26 cellular contexts compared by ENCODE assay signal in genomic region chr7:141421306-141421705, GRCh38.
"Had no signal": no experiment of that assay in that cellular context is flagged by ENCODE, and none has a peak within 500 bp of the region (broad histone marks: within the 10 kb centered on the region; RNA-seq: fewer than 3 reads in every experiment).

No MANE protein-coding gene starts in this region.

- H3K27ac Mint-ChIP-seq: dendritic cell treated with granulocyte-macrophage colony-stimulating factor and Interleukin-4, amounts not matched to agents 40 ng/mL and 50 ng/mL, for 4 days; endodermal cell; nephron progenitor cell had no signal

- DNase-seq: effector CD8-positive, alpha-beta T cell; endodermal cell; foreskin fibroblast; gastrocnemius medialis; heart left ventricle; islet precursor cell; left ventricle myocardium superior; lower lobe of right lung; naive thymus-derived CD8-positive, alpha-beta T cell; nephron progenitor cell; nucleus accumbens; stimulated activated CD4-positive, alpha-beta T cell treated with anti-CD3 and anti-CD28 coated beads, Interleukin-12 subunit alpha, Interleukin-12 subunit beta, amount 100 ng/mL, for 4 hours; stimulated activated CD4-positive, alpha-beta T cell treated with anti-CD3 and anti-CD28 coated beads, Interleukin-1b, Interleukin-23, amount 100 ng/mL, for 48 hours; stimulated activated CD4-positive, alpha-beta T cell treated with anti-CD3 and anti-CD28 coated beads, Interleukin-4, amount 100 ng/mL, for 1 hour; stimulated activated CD8-positive, alpha-beta memory T cell treated with anti-CD3 and anti-CD28 coated beads, Interleukin-4, amount 100 ng/mL, for 48 hours; stimulated activated naive CD4-positive, alpha-beta T cell treated with Interleukin-2 at 50 U/mL for 16 hours; stomach; thyroid gland; trophoblast cell had no signal

- H3K4me1 Mint-ChIP-seq: endodermal cell; naive thymus-derived CD8-positive, alpha-beta T cell had no signal

- H3K4me3 Mint-ChIP-seq: dendritic cell treated with granulocyte-macrophage colony-stimulating factor and Interleukin-4, amounts not matched to agents 40 ng/mL and 50 ng/mL, for 4 days; endodermal cell; naive thymus-derived CD8-positive, alpha-beta T cell; nephron progenitor cell had no signal

- H3K27ac ChIP-seq: epithelial cell of prostate, gastrocnemius medialis, heart left ventricle, hepatocyte, lower lobe of right lung, right atrium auricular region, stomach, thyroid gland, vagina had no signal

- ATAC-seq: esophagus mucosa; gastrocnemius medialis; heart left ventricle; left ventricle myocardium superior; lower lobe of right lung; naive thymus-derived CD8-positive, alpha-beta T cell; sciatic nerve had no signal
